8 cellular contexts compared by ENCODE assay signal in genomic region chr13:113758651-113759524, GRCh38. TPM values are rescaled to one million over a fixed set of nuclear protein-coding genes. Genes with fewer than 3 reads are reported as not detected.
DNase-seq lines count a peak whose midpoint lies in the region; ATAC-seq and TF ChIP-seq lines count a peak whose summit lies in the region.

TMEM255B (plus strand) TSS chr13:113759226; CDS start chr13:113759270, 44 bp downstream.

- DNase-seq in NCI-H2196 (lab: John Stamatoyannopoulos, UW; ENCODE audit: unreplicated experiment) (peak; percentile 56), chondrocyte (ENCODE audit: low spot score) (no peak), kidney epithelial cell (ENCODE audit: low read depth) (no peak), middle frontal gyrus (ENCODE audit: extremely low spot score, low spot score) (no peak)
- DNase-seq in activated CD4-positive, alpha-beta T cell treated with anti-CD3 and anti-CD28 coated beads for 36 hours: peak; percentile 87
- DNase-seq in stimulated activated CD4-positive, alpha-beta T cell treated with anti-CD3 and anti-CD28 coated beads, Interleukin-15, amount 100 ng/mL, for 24 hours: peak; percentile 86

- peaks cover 7% of the 10 kb centered on the region for H3K27me3 ChIP-seq in kidney epithelial cell (ENCODE audit: control insufficient read depth, insufficient read depth, low read length)

- peak; percentile 88 for ATAC-seq in HG02852 (IDR thresholded peaks at IDR 0.05; ENCODE audit: unreplicated experiment)
- ATAC-seq in activated CD4-positive, alpha-beta T cell treated with anti-CD3 and anti-CD28 coated beads for 36 hours: peak; percentile 96

- peaks cover 45% of the 10 kb centered on the region for H3K27me3 Mint-ChIP-seq in activated CD4-positive, alpha-beta T cell treated with anti-CD3 and anti-CD28 coated beads for 36 hours
- peaks cover 26% of the 10 kb centered on the region for H3K27me3 Mint-ChIP-seq in chondrocyte (ENCODE audit: low read depth)

- intact Hi-C loops in activated CD4-positive, alpha-beta T cell treated with anti-CD3 and anti-CD28 coated beads for 36 hours (cut with DNase I, micrococcal nuclease): no loop called here

- H3K4me3 ChIP-seq in kidney epithelial cell (ENCODE audit: low read depth, low read length): peak within 1 kb of the TSS; percentile 52

- H3K4me1 Mint-ChIP-seq in activated CD4-positive, alpha-beta T cell treated with anti-CD3 and anti-CD28 coated beads for 36 hours: peaks cover 14% of the 10 kb centered on the region
- H3K4me1 Mint-ChIP-seq in chondrocyte (ENCODE audit: low read depth): peaks cover 10% of the 10 kb centered on the region

- H3K9me3 Mint-ChIP-seq in activated CD4-positive, alpha-beta T cell treated with anti-CD3 and anti-CD28 coated beads for 36 hours (ENCODE audit: low read depth): no peaks in the 10 kb centered on the region
- H3K9me3 Mint-ChIP-seq in chondrocyte (ENCODE audit: low read depth): no peaks in the 10 kb centered on the region

- H3K36me3 ChIP-seq in kidney epithelial cell (ENCODE audit: control insufficient read depth, insufficient read depth, low read length): no peaks in the 10 kb centered on the region

- H3K4me3 Mint-ChIP-seq in activated CD4-positive, alpha-beta T cell treated with anti-CD3 and anti-CD28 coated beads for 36 hours: peak within 1 kb of the TSS; percentile 77
- H3K4me3 Mint-ChIP-seq in chondrocyte (ENCODE audit: unreplicated experiment): peak within 1 kb of the TSS; percentile 86

- POLR2A ChIA-PET in activated CD4-positive, alpha-beta T cell treated with anti-CD3 and anti-CD28 coated beads for 36 hours (lab: Charles Lee): no interaction called here

- peak; percentile 19; the same call in 1 of the 3 replicates for TF ChIP-seq CTCF in GM12872 (IDR thresholded peaks at IDR 0.05; ENCODE audit: insufficient read depth, low read depth, low read length)
- TF ChIP-seq CTCF in chondrocyte (IDR thresholded peaks at IDR 0.05): peak; percentile 75
- TF ChIP-seq CTCF in kidney epithelial cell (IDR thresholded peaks at IDR 0.05; ENCODE audit: insufficient read depth, low read length, poor library complexity, severe bottlenecking): no peak

- CTCF ChIA-PET in activated CD4-positive, alpha-beta T cell treated with anti-CD3 and anti-CD28 coated beads for 36 hours (lab: Charles Lee): interaction anchor here (0.7 to 1.0 kb wide), 2 partner anchors 17 to 135 kb away, joined by 3 read pairs; no protein-coding TSS in a partner anchor

- peak within 1 kb of the TSS; percentile 59 for H3K27ac Mint-ChIP-seq in activated CD4-positive, alpha-beta T cell treated with anti-CD3 and anti-CD28 coated beads for 36 hours
- H3K27ac Mint-ChIP-seq in chondrocyte (ENCODE audit: unreplicated experiment): peak within 1 kb of the TSS; percentile 42

- H3K36me3 Mint-ChIP-seq in activated CD4-positive, alpha-beta T cell treated with anti-CD3 and anti-CD28 coated beads for 36 hours (ENCODE audit: low read depth): no peaks in the 10 kb centered on the region
- peaks cover 3% of the 10 kb centered on the region for H3K36me3 Mint-ChIP-seq in chondrocyte (ENCODE audit: low read depth)

RNA-seq across cellular contexts. Expression of gene TMEM255B, which starts in this region (rescaled TPM):
- 1 to 10 TPM in 1 of 2 experiments, under 1 TPM in 1; 0.74 to 1.3 TPM for total RNA-seq in activated CD4-positive, alpha-beta T cell treated with anti-CD3 and anti-CD28 coated beads for 36 hours
- total RNA-seq in chondrocyte (2.6 to 7.1 TPM (median 5.2 TPM) in 3 replicates), kidney epithelial cell (6.4 and 11.4 TPM in 2 replicates)

Comparison
In these comparisons a context has a peak if more than half of its experiments do, and no peak if none do; other contexts are left out.
1. DNase-seq: peak in NCI-H2196 (single experiment), activated CD4-positive, alpha-beta T cell treated with anti-CD3 and anti-CD28 coated beads for 36 hours (single experiment) and stimulated activated CD4-positive, alpha-beta T cell treated with anti-CD3 and anti-CD28 coated beads, Interleukin-15, amount 100 ng/mL, for 24 hours (single experiment); none in chondrocyte (single experiment), kidney epithelial cell (single experiment) and middle frontal gyrus (single experiment).